In genomic region chr10:124991872-124992271, GRCh38 we compare ENCODE assay signal across 18 cellular contexts.
"Had no signal": no experiment of that assay in that cellular context is flagged by ENCODE, and none has a peak within 500 bp of the region (broad histone marks: within the 10 kb centered on the region; RNA-seq: fewer than 3 reads in every experiment).

No MANE protein-coding gene starts in this region.

- H3K36me3 ChIP-seq: ovary, uterus had no signal

- H3K27me3 Mint-ChIP-seq: activated naive CD4-positive, alpha-beta T cell treated with anti-CD3 and anti-CD28 coated beads, Interleukin-2, amount 10 ng/mL, durations not matched to agents 7 days and 5 days; dendritic cell treated with granulocyte-macrophage colony-stimulating factor and Interleukin-4, amounts not matched to agents 40 ng/mL and 50 ng/mL, for 4 days; stimulated activated naive B cell treated with anti-CD40 and anti-IgM and Interleukin-4, amounts not matched to agents 10 μg/mL and 1 μg/mL and 100 μg/mL, for 72 hours had no signal

- DNase-seq: activated CD4-positive, alpha-beta T cell treated with anti-CD3 and anti-CD28 coated beads for 1 hour; activated CD4-positive, alpha-beta T cell treated with anti-CD3 and anti-CD28 coated beads, Interleukin-2, amount 50 U/mL, for 1 hour; activated CD8-positive, alpha-beta memory T cell treated with anti-CD3 and anti-CD28 coated beads, Interleukin-2, amount 50 U/mL, for 48 hours; activated effector memory CD4-positive, alpha-beta T cell treated with anti-CD3 and anti-CD28 coated beads, Interleukin-2, amount 50 U/mL, for 16 hours; effector memory CD4-positive, alpha-beta T cell; stimulated activated naive B cell treated with anti-CD40 and anti-IgM and Interleukin-4, amounts not matched to agents 10 μg/mL and 1 μg/mL and 100 μg/mL, for 72 hours; T-helper 9 cell had no signal

- H3K27me3 ChIP-seq: cardiac muscle cell, neutrophil, ovary, right lobe of liver, testis, uterus had no signal

- H3K9me3 ChIP-seq: neutrophil, ovary, right lobe of liver, testis, uterus had no signal

- H3K4me1 Mint-ChIP-seq: activated naive CD4-positive, alpha-beta T cell treated with anti-CD3 and anti-CD28 coated beads, Interleukin-2, amount 10 ng/mL, durations not matched to agents 7 days and 5 days; nephron had no signal

- H3K4me1 ChIP-seq: uterus had no signal

- FAIRE-seq: frontal cortex had no signal

- H3K4me3 ChIP-seq: cardiac muscle cell, ovary, right lobe of liver, skin epidermis, testis, uterus had no signal

- H3K27ac ChIP-seq: cardiac muscle cell, neutrophil, ovary, right lobe of liver, skin epidermis had no signal

- H3K27ac Mint-ChIP-seq: activated naive CD4-positive, alpha-beta T cell treated with anti-CD3 and anti-CD28 coated beads, Interleukin-2, amount 10 ng/mL, durations not matched to agents 7 days and 5 days; dendritic cell treated with granulocyte-macrophage colony-stimulating factor and Interleukin-4, amounts not matched to agents 40 ng/mL and 50 ng/mL, for 4 days had no signal

- H3K4me3 Mint-ChIP-seq: activated naive CD4-positive, alpha-beta T cell treated with anti-CD3 and anti-CD28 coated beads, Interleukin-2, amount 10 ng/mL, durations not matched to agents 7 days and 5 days; dendritic cell treated with granulocyte-macrophage colony-stimulating factor and Interleukin-4, amounts not matched to agents 40 ng/mL and 50 ng/mL, for 4 days; nephron; stimulated activated naive B cell treated with anti-CD40 and anti-IgM and Interleukin-4, amounts not matched to agents 10 μg/mL and 1 μg/mL and 100 μg/mL, for 72 hours had no signal

- H3K9me3 Mint-ChIP-seq: activated naive CD4-positive, alpha-beta T cell treated with anti-CD3 and anti-CD28 coated beads, Interleukin-2, amount 10 ng/mL, durations not matched to agents 7 days and 5 days; dendritic cell treated with granulocyte-macrophage colony-stimulating factor and Interleukin-4, amounts not matched to agents 40 ng/mL and 50 ng/mL, for 4 days; nephron; stimulated activated naive B cell treated with anti-CD40 and anti-IgM and Interleukin-4, amounts not matched to agents 10 μg/mL and 1 μg/mL and 100 μg/mL, for 72 hours had no signal
